ENCODE assay signal across 9 cellular contexts in the genomic region with DNA sequence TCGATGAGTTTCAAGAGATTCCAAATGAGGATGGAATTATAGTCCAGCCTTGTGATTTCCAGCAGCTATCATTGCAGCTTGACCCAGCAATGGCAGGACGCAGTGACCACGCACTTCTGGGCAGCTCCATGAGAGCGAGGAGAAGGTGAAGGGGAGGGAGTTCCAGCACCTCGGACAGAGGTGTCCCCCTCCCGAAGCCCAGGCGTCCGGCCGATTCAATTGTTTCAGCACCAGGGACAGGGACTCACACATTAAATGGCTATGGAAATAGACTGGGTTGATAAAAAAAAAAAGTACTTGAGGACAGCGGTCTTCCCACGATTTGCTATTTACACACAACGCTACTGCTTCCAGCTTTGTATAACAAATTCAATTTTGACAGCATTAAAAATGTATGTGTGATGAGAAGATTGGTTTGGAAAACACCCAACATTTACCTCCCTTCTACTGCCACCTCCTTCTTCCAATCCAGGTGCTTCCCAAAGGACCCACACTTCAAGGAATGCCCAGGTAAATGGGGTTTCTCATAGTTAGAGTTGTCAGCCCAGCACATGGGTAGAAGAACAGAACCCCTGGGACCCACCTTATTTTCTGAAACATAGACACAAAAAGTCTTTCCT.
DNase-seq lines count a peak whose midpoint lies in the region; ATAC-seq, FAIRE-seq and TF ChIP-seq lines count a peak whose summit lies in the region.
"Had no signal": no experiment of that assay in that cellular context is flagged by ENCODE, and none has a peak within 500 bp of the region (broad histone marks: within the 10 kb centered on the region; RNA-seq: fewer than 3 reads in every experiment).

No MANE protein-coding gene starts in this region.

- no peak overlapping the region for H3K4me3 ChIP-seq in GM23338

- H3K4me1 Mint-ChIP-seq in GM23338 (peaks cover 19% of the 10 kb centered on the region), mesothelial cell of epicardium (no peaks in the 10 kb centered on the region)

- H3K4me2 ChIP-seq in GM23338, result no peak overlapping the region

- H3K79me2 ChIP-seq in GM23338 (replicated peaks; ENCODE audit: insufficient read depth), result no peaks in the 10 kb centered on the region

- no peaks in the 10 kb centered on the region; the same call in 1 of the 2 replicates for H3K4me1 ChIP-seq in GM23338 (ENCODE audit: insufficient read depth)

- TF ChIP-seq CTCF in GM23338 (conservative IDR thresholded peaks at IDR 0.05; ENCODE audit: low read depth in 2 of 2) (no peak), mesothelial cell of epicardium (IDR thresholded peaks at IDR 0.05; ENCODE audit: unreplicated experiment) (no peak)

- H3K27ac Mint-ChIP-seq in GM23338, result no peak overlapping the region
- no peak overlapping the region for H3K27ac Mint-ChIP-seq in mesothelial cell of epicardium

- H3K36me3 Mint-ChIP-seq in GM23338 (ENCODE audit: low read depth) (no peaks in the 10 kb centered on the region), mesothelial cell of epicardium (no peaks in the 10 kb centered on the region)

- 0 out of 2 replicates have a peak, but pooled peaks cover 4% of the 10 kb centered on the region for H3K36me3 ChIP-seq in GM23338 (ENCODE audit: insufficient read depth)

- H3K27me3 Mint-ChIP-seq in GM23338 (ENCODE audit: insufficient read depth, low read depth, poor library complexity) (peaks cover 6% of the 10 kb centered on the region), mesothelial cell of epicardium (ENCODE audit: low read depth) (peaks cover 81% of the 10 kb centered on the region)

- TF ChIP-seq POLR2A in GM12891 (IDR thresholded peaks at IDR 0.05; ENCODE audit: low read depth, low read length) (no peak), H54 (IDR thresholded peaks at IDR 0.05; ENCODE audit: low read depth, low read length) (no peak)

- H3K4me3 Mint-ChIP-seq in GM23338 (no peak overlapping the region), mesothelial cell of epicardium (no peak overlapping the region)

- no peaks in the 10 kb centered on the region for H3F3A ChIP-seq in GM23338 (replicated peaks; ENCODE audit: low read depth)

- H3K9me2 ChIP-seq in GM23338 (ENCODE audit: insufficient read depth), result no peaks in the 10 kb centered on the region; the same call in 1 of the 2 replicates

- peak; percentile 96 for ATAC-seq in GM23338
- ATAC-seq in GM19351 (IDR thresholded peaks at IDR 0.05; ENCODE audit: unreplicated experiment), result no peak
- no peak for ATAC-seq in GM19463 (IDR thresholded peaks at IDR 0.05; ENCODE audit: unreplicated experiment)

- peaks cover 3% of the 10 kb centered on the region; the same call in 1 of the 2 replicates for H4K20me1 ChIP-seq in GM23338 (replicated peaks; ENCODE audit: insufficient read depth)

- H3K9me3 Mint-ChIP-seq in GM23338 (no peaks in the 10 kb centered on the region), mesothelial cell of epicardium (no peaks in the 10 kb centered on the region)

- H3K27ac ChIP-seq in GM23338 (ENCODE audit: low read depth), result no peak overlapping the region

- FAIRE-seq in GM12891 (lab: Jason Lieb, UNC) (no peak), H54 (lab: Jason Lieb, UNC) (no peak)
- FAIRE-seq: islet of Langerhans had no signal

- no peak overlapping the region for H2AFZ ChIP-seq in GM23338

- no peaks in the 10 kb centered on the region for H3K27me3 ChIP-seq in GM23338 (ENCODE audit: insufficient read depth)

- DNase-seq in GM23338 (ENCODE audit: low spot score), result peak; percentile 97
- peak; percentile 88 for DNase-seq in dermis blood vessel endothelial cell
- DNase-seq in mesothelial cell of epicardium (ENCODE audit: low spot score in 2 of 2, unreplicated experiment in 2 of 2), result peak; percentile 75 to 87
- DNase-seq in GM12891 (ENCODE audit: insufficient read length, low spot score), result no peak
- DNase-seq in H54 (ENCODE audit: insufficient read length, low spot score), result no peak

TF ChIP-seq in GM23338, 12 proteins besides CTCF, POLR2A, EP300 and RAD21 (continues in another document):
- TF ChIP-seq ZNF114 (CRISPR knock-in tag; IDR thresholded peaks at IDR 0.05) (peak; percentile 94), CREB1 (CRISPR knock-in tag; IDR thresholded peaks at IDR 0.05; ENCODE audit: low read depth) (peak; percentile 31; the same call in 1 of the 2 replicates)

TF ChIP-seq in PFSK-1, 5 proteins besides CTCF, POLR2A, EP300 and RAD21:
- no peak for TF ChIP-seq FOXP2 (optimal IDR thresholded peaks at IDR 0.05; ENCODE audit: borderline replicate concordance, extremely low read depth, extremely low read length, insufficient read depth)
- TF ChIP-seq, protein P1, sequence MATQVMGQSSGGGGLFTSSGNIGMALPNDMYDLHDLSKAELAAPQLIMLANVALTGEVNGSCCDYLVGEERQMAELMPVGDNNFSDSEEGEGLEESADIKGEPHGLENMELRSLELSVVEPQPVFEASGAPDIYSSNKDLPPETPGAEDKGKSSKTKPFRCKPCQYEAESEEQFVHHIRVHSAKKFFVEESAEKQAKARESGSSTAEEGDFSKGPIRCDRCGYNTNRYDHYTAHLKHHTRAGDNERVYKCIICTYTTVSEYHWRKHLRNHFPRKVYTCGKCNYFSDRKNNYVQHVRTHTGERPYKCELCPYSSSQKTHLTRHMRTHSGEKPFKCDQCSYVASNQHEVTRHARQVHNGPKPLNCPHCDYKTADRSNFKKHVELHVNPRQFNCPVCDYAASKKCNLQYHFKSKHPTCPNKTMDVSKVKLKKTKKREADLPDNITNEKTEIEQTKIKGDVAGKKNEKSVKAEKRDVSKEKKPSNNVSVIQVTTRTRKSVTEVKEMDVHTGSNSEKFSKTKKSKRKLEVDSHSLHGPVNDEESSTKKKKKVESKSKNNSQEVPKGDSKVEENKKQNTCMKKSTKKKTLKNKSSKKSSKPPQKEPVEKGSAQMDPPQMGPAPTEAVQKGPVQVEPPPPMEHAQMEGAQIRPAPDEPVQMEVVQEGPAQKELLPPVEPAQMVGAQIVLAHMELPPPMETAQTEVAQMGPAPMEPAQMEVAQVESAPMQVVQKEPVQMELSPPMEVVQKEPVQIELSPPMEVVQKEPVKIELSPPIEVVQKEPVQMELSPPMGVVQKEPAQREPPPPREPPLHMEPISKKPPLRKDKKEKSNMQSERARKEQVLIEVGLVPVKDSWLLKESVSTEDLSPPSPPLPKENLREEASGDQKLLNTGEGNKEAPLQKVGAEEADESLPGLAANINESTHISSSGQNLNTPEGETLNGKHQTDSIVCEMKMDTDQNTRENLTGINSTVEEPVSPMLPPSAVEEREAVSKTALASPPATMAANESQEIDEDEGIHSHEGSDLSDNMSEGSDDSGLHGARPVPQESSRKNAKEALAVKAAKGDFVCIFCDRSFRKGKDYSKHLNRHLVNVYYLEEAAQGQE (IDR thresholded peaks at IDR 0.05; ENCODE audit: insufficient read depth in 1 of 2, low read depth in 2 of 2, low read length in 2 of 2), result peak; percentile 98 to 99
- TF ChIP-seq TAF1 (IDR thresholded peaks at IDR 0.05; ENCODE audit: borderline replicate concordance, insufficient read depth, low read length), result no peak
- peak; percentile 100 for TF ChIP-seq SIN3A (IDR thresholded peaks at IDR 0.05; ENCODE audit: borderline replicate concordance, insufficient read depth, low read length)
- TF ChIP-seq POLR2AphosphoS5 (IDR thresholded peaks at IDR 0.05; ENCODE audit: low read depth, low read length), result no peak

TF ChIP-seq in GM12891, 5 proteins besides CTCF, POLR2A, EP300 and RAD21:
- TF ChIP-seq POU2F2 (IDR thresholded peaks at IDR 0.05; ENCODE audit: low read depth, low read length), result no peak
- no peak for TF ChIP-seq POLR2AphosphoS5 (IDR thresholded peaks at IDR 0.05; ENCODE audit: low read depth, low read length)
- TF ChIP-seq SPI1 (IDR thresholded peaks at IDR 0.05; ENCODE audit: low read depth, low read length), result no peak
- TF ChIP-seq PAX5 (IDR thresholded peaks at IDR 0.05; ENCODE audit: insufficient read depth, low read length, severe bottlenecking), result no peak
- no peak for TF ChIP-seq TAF1 (IDR thresholded peaks at IDR 0.05; ENCODE audit: low read depth, low read length)

Comparison
In these comparisons a context has a peak if more than half of its experiments do, and no peak if none do; other contexts are left out.
1. DNase-seq: peak in GM23338 (single experiment), dermis blood vessel endothelial cell (single experiment) and mesothelial cell of epicardium (2 of 2); none in GM12891 (single experiment) and H54 (single experiment).